ENCODE assay signal across 10 cellular contexts in the genomic region with DNA sequence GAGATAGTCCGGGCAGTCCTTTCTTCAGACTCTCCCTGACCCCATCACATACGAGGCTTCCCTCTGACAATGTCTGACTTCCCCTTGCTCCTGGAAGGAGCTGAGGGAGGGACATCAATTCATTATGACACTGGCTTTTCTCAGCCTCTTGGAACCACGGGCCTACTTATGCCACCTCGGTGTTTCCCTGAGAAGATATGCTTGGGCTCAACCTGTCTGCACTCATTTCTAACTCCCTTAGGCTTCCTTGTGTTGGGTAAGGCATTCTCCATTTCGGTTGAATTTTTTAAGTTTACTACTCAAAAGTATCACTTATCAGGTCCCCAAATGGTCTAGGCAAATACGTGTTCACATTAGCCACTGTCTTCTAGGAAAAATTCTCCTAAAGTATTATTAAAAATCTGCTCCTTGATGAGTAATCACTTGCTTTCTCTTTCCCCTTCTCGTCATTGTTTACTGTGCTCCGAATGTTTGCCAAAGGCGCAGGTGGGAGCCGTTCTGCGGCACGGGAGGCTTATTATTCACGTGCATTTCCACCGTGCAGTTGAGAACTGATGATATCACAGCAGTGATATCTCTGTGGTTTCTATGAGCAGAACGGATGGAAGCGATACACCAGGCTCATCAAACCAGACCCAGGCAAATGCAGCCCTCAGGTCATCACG. TPM values are rescaled to one million over a fixed set of nuclear protein-coding genes. Genes with fewer than 3 reads are reported as not detected.
DNase-seq lines count a peak whose midpoint lies in the region; ATAC-seq, FAIRE-seq and TF ChIP-seq lines count a peak whose summit lies in the region.
"Had no signal": no experiment of that assay in that cellular context is flagged by ENCODE, and none has a peak within 500 bp of the region (broad histone marks: within the 10 kb centered on the region; RNA-seq: fewer than 3 reads in every experiment).

No MANE protein-coding gene starts in this region.

- TF ChIP-seq EP300 in gastroesophageal sphincter (IDR thresholded peaks at IDR 0.05) = no peak

- no peaks in the 10 kb centered on the region for H3K9me3 ChIP-seq in CD4-positive, alpha-beta memory T cell (ENCODE audit: control insufficient read depth in 1 of 2, low read length in 2 of 2)
- H3K9me3 ChIP-seq in MG63 = peaks cover 11% of the 10 kb centered on the region
- peaks cover 0 to under 1% (median 0%) of the 10 kb centered on the region in 3 donors for H3K9me3 ChIP-seq in gastroesophageal sphincter

- TF ChIP-seq POLR2A in gastroesophageal sphincter (IDR thresholded peaks at IDR 0.05) (no peak), GM12892 (IDR thresholded peaks at IDR 0.05; ENCODE audit: low read depth, low read length) (no peak)

- H3K4me1 Mint-ChIP-seq in CD4-positive, alpha-beta memory T cell = peaks cover 49 to 94% (median 73%) of the 10 kb centered on the region in 4 donors
- peaks cover 78% of the 10 kb centered on the region for H3K4me1 Mint-ChIP-seq in activated T-cell treated with anti-CD3 and anti-CD28 coated beads, Interleukin-2, amount 50 U/mL, for 4 hours (ENCODE audit: low read depth)
- H3K4me1 Mint-ChIP-seq in progenitor cell of endocrine pancreas (ENCODE audit: low read depth) = peaks cover 33% of the 10 kb centered on the region
- H3K4me1 Mint-ChIP-seq: brain had no signal

- intact Hi-C loops in CD4-positive, alpha-beta memory T cell (cut with micrococcal nuclease) = loop anchor here (1.0 to 2.0 kb wide), 5 partner anchors 9 to 37 kb away; no protein-coding TSS in a partner anchor

- no peaks in the 10 kb centered on the region for H3K27me3 Mint-ChIP-seq in CD4-positive, alpha-beta memory T cell
- H3K27me3 Mint-ChIP-seq in activated T-cell treated with anti-CD3 and anti-CD28 coated beads, Interleukin-2, amount 50 U/mL, for 4 hours (ENCODE audit: low read depth) = no peaks in the 10 kb centered on the region
- peaks cover 4% of the 10 kb centered on the region for H3K27me3 Mint-ChIP-seq in progenitor cell of endocrine pancreas

- H3K27ac Mint-ChIP-seq in CD4-positive, alpha-beta memory T cell = peak overlapping the region; percentile 88 to 99 (median 97)
- H3K27ac Mint-ChIP-seq in progenitor cell of endocrine pancreas = peak overlapping the region; percentile 27

- no peaks in the 10 kb centered on the region for H3K36me3 ChIP-seq in CD4-positive, alpha-beta memory T cell (ENCODE audit: insufficient read depth, low read length)
- H3K36me3 ChIP-seq in MG63 (no peaks in the 10 kb centered on the region), gastroesophageal sphincter (no peaks in the 10 kb centered on the region)
- H3K36me3 ChIP-seq: BLaER1 had no signal

- CTCF ChIA-PET in CD4-positive, alpha-beta memory T cell (lab: Charles Lee; ENCODE audit: partially characterized antibody) = interaction anchor here (0.8 to 3.5 kb wide), 15 partner anchors 10 to 174 kb away, joined by 3 to 22 read pairs (median 6); no protein-coding TSS in a partner anchor

- peak overlapping the region; percentile 69 to 86 (median 81) for H3K4me3 Mint-ChIP-seq in CD4-positive, alpha-beta memory T cell
- H3K4me3 Mint-ChIP-seq in activated T-cell treated with anti-CD3 and anti-CD28 coated beads, Interleukin-2, amount 50 U/mL, for 4 hours = peak overlapping the region; percentile 51
- peak overlapping the region; percentile 25 for H3K4me3 Mint-ChIP-seq in progenitor cell of endocrine pancreas (ENCODE audit: low read depth)
- H3K4me3 Mint-ChIP-seq: brain had no signal

- no peaks in the 10 kb centered on the region for H3K9me3 Mint-ChIP-seq in CD4-positive, alpha-beta memory T cell
- H3K9me3 Mint-ChIP-seq in activated T-cell treated with anti-CD3 and anti-CD28 coated beads, Interleukin-2, amount 50 U/mL, for 4 hours = no peaks in the 10 kb centered on the region
- peaks cover 5% of the 10 kb centered on the region for H3K9me3 Mint-ChIP-seq in progenitor cell of endocrine pancreas (ENCODE audit: low read depth)
- H3K9me3 Mint-ChIP-seq: brain had no signal

- peak; percentile 87 for ATAC-seq in activated T-cell treated with anti-CD3 and anti-CD28 coated beads, Interleukin-2, amount 50 U/mL, for 4 hours
- no peak for ATAC-seq in gastroesophageal sphincter

- POLR2A ChIA-PET in CD4-positive, alpha-beta memory T cell (lab: Charles Lee; ENCODE audit: partially characterized antibody) = interaction anchor here (1.1 to 25.9 kb wide), 14 partner anchors 13 to 473 kb away, joined by 3 to 859 read pairs (median 5); a partner anchor contains a TSS

- peaks cover 81% of the 10 kb centered on the region for H3K4me1 ChIP-seq in CD4-positive, alpha-beta memory T cell (ENCODE audit: insufficient read depth, low read length)
- no peaks in the 10 kb centered on the region for H3K4me1 ChIP-seq in gastroesophageal sphincter

- DNase-seq in CD4-positive, alpha-beta memory T cell = peak; percentile 83 to 90 (median 87)
- DNase-seq in NCI-H748 (lab: John Stamatoyannopoulos, UW; ENCODE audit: unreplicated experiment) (peak; percentile 97), progenitor cell of endocrine pancreas (ENCODE audit: low spot score, unreplicated experiment) (no peak), MG63 (no peak), frontal cortex (ENCODE audit: low spot score in 2 of 2) (no peak), GM12892 (ENCODE audit: insufficient read length) (no peak)
- peak; percentile 69 for DNase-seq in activated T-cell treated with anti-CD3 and anti-CD28 coated beads, Interleukin-2, amount 50 U/mL, for 4 hours

- no peaks in the 10 kb centered on the region for H3K27me3 ChIP-seq in CD4-positive, alpha-beta memory T cell (ENCODE audit: insufficient read depth, low read length)
- no peaks in the 10 kb centered on the region for H3K27me3 ChIP-seq in MG63
- no peaks in the 10 kb centered on the region for H3K27me3 ChIP-seq in gastroesophageal sphincter
- H3K27me3 ChIP-seq: BLaER1 had no signal

- peak overlapping the region; percentile 86 for H3K27ac ChIP-seq in CD4-positive, alpha-beta memory T cell (ENCODE audit: low read depth, low read length)
- H3K27ac ChIP-seq in gastroesophageal sphincter = no peak overlapping the region
- H3K27ac ChIP-seq: BLaER1 had no signal

- H3K4me3 ChIP-seq in CD4-positive, alpha-beta memory T cell (ENCODE audit: low read length in 2 of 2) = peak overlapping the region; percentile 12 to 48
- H3K4me3 ChIP-seq in MG63 = no peak overlapping the region
- no peak overlapping the region for H3K4me3 ChIP-seq in gastroesophageal sphincter
- H3K4me3 ChIP-seq: BLaER1 had no signal

- no peak for TF ChIP-seq CTCF in progenitor cell of endocrine pancreas (IDR thresholded peaks at IDR 0.05; ENCODE audit: unreplicated experiment)
- no peak for TF ChIP-seq CTCF in gastroesophageal sphincter (IDR thresholded peaks at IDR 0.05)

- FAIRE-seq in frontal cortex (lab: Jason Lieb, UNC) (no peak), GM12892 (lab: Jason Lieb, UNC) (no peak)

- 73 to 85% methylated on average over 13 to 16 of the region's 17 CpGs for WGBS in gastroesophageal sphincter (ENCODE audit: low coverage in 1 of 2), 2 donors

- peaks cover 0 to 4% of the 10 kb centered on the region in 2 donors for H3K36me3 Mint-ChIP-seq in CD4-positive, alpha-beta memory T cell
- no peaks in the 10 kb centered on the region for H3K36me3 Mint-ChIP-seq in activated T-cell treated with anti-CD3 and anti-CD28 coated beads, Interleukin-2, amount 50 U/mL, for 4 hours (ENCODE audit: insufficient read depth)
- no peaks in the 10 kb centered on the region for H3K36me3 Mint-ChIP-seq in progenitor cell of endocrine pancreas (ENCODE audit: insufficient read depth)
- H3K36me3 Mint-ChIP-seq: brain had no signal

RNA-seq across cellular contexts. Expression of a gene that starts 33.1 kb away (rescaled TPM):
- total RNA-seq in CD4-positive, alpha-beta memory T cell = 100 to 1,000 TPM; 225 to 239 TPM
- polyA plus RNA-seq in CD4-positive, alpha-beta memory T cell = 100 to 1,000 TPM; 136 to 149 TPM
- 10 to 100 TPM; 10.4 to 24.2 (median 23.7) TPM for total RNA-seq in activated T-cell treated with anti-CD3 and anti-CD28 coated beads, Interleukin-2, amount 50 U/mL, for 4 hours
- total RNA-seq in progenitor cell of endocrine pancreas = 39.9 and 41.8 TPM in 2 replicates
- 0.91 and 1.8 TPM in 2 replicates for total RNA-seq in MG63 (2014; rRNA removed; shearing (Covaris generic); ENCODE audit: low replicate concordance)
- 10 to 100 TPM in 1 of 4 donors, 1 to 10 TPM in 3; 3.7 to 12.7 (median 7.2) TPM for total RNA-seq in gastroesophageal sphincter
- total RNA-seq in frontal cortex = 41.2 TPM
- polyA plus RNA-seq in GM12892 (2012; ENCODE audit: missing spikeins) = 1.4 TPM

Comparison
In these comparisons a context has a peak if more than half of its experiments do, and no peak if none do; other contexts are left out.
1. DNase-seq: peak in CD4-positive, alpha-beta memory T cell (5 of 5), NCI-H748 (single experiment) and activated T-cell treated with anti-CD3 and anti-CD28 coated beads, Interleukin-2, amount 50 U/mL, for 4 hours (single experiment); none in progenitor cell of endocrine pancreas (single experiment), MG63 (single experiment), frontal cortex (0 of 2) and GM12892 (single experiment).
2. H3K4me3 ChIP-seq: peak in CD4-positive, alpha-beta memory T cell (2 of 2); none in MG63 (single experiment) and gastroesophageal sphincter (0 of 2).
3. H3K4me3 Mint-ChIP-seq: peak in every context shown above with its lines; median percentile 81 in CD4-positive, alpha-beta memory T cell; 51 in activated T-cell treated with anti-CD3 and anti-CD28 coated beads, Interleukin-2, amount 50 U/mL, for 4 hours; 25 in progenitor cell of endocrine pancreas.